Comparison of ENCODE assay signal across 1 cellular context in genomic region chr10:128069351-128070051, GRCh38.
A peak's percentile ranks its signal among the peaks of the same experiment; 100 is the strongest.
TF ChIP-seq lines count a peak whose summit lies in the region.

No MANE protein-coding gene starts in this region.

TF ChIP-seq in H1, 55 proteins besides CTCF, POLR2A, EP300 and RAD21 (continued from another document):
- TF ChIP-seq BRCA1 (IDR thresholded peaks at IDR 0.05; ENCODE audit: low read depth, low read length): no peak
- TF ChIP-seq, protein P1, sequence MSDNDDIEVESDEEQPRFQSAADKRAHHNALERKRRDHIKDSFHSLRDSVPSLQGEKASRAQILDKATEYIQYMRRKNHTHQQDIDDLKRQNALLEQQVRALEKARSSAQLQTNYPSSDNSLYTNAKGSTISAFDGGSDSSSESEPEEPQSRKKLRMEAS (IDR thresholded peaks at IDR 0.05): peak; percentile 49; the same call in 1 of the 2 replicates
- no peak for TF ChIP-seq TCF12 (IDR thresholded peaks at IDR 0.05; ENCODE audit: low read depth, low read length)
- no peak for TF ChIP-seq SP2 (IDR thresholded peaks at IDR 0.05; ENCODE audit: low read length)
- TF ChIP-seq BCL11A (IDR thresholded peaks at IDR 0.05; ENCODE audit: low read depth in 2 of 2, low read length in 2 of 2): no peak
- TF ChIP-seq CHD2 (IDR thresholded peaks at IDR 0.05; ENCODE audit: low read length): no peak
- TF ChIP-seq NRF1 (IDR thresholded peaks at IDR 0.05; ENCODE audit: low read depth, low read length): no peak
- TF ChIP-seq CTBP2 (IDR thresholded peaks at IDR 0.05; ENCODE audit: borderline replicate concordance, insufficient read depth, insufficient read length, low read length): no peak
- no peak for TF ChIP-seq BACH1 (IDR thresholded peaks at IDR 0.05; ENCODE audit: low read length)
